In genomic region chr10:32056136-32057040, GRCh38 we compare ENCODE assay signal across 8 cellular contexts. TPM values are rescaled to one million over a fixed set of nuclear protein-coding genes. Genes with fewer than 3 reads are reported as not detected.
DNase-seq lines count a peak whose midpoint lies in the region; ATAC-seq, FAIRE-seq and TF ChIP-seq lines count a peak whose summit lies in the region.

Gene KIF5B, minus strand, starts transcription at chr10:32056425. Its CDS starts 452 bp downstream, at chr10:32055973.

- H3K27ac Mint-ChIP-seq in activated CD4-positive, alpha-beta T cell treated with anti-CD3 and anti-CD28 coated beads, Interleukin-2, amount 10 ng/mL, durations not matched to agents 7 days and 5 days = peak within 1 kb of the TSS; percentile 99

- TF ChIP-seq CTCF in BJ (IDR thresholded peaks at IDR 0.05; ENCODE audit: insufficient read depth, low read depth, low read length) = no peak
- no peak for TF ChIP-seq CTCF in coronary artery (IDR thresholded peaks at IDR 0.05)

- H3K27me3 ChIP-seq in BJ (ENCODE audit: control insufficient read depth, insufficient read depth, low read length) = no peaks in the 10 kb centered on the region

- peaks cover 39% of the 10 kb centered on the region for H3K4me1 Mint-ChIP-seq in activated CD4-positive, alpha-beta T cell treated with anti-CD3 and anti-CD28 coated beads, Interleukin-2, amount 10 ng/mL, durations not matched to agents 7 days and 5 days

- CTCF ChIA-PET in BJ (lab: Yijun Ruan, JAX) = interaction anchor here (1.2 kb wide), 1 partner anchor 200 kb away, joined by 3 read pairs; no protein-coding TSS in a partner anchor
- CTCF ChIA-PET in activated CD4-positive, alpha-beta T cell treated with anti-CD3 and anti-CD28 coated beads, Interleukin-2, amount 10 ng/mL, durations not matched to agents 7 days and 5 days (lab: Charles Lee) = no interaction called here

- peak; percentile 82 for ATAC-seq in HG03439 (IDR thresholded peaks at IDR 0.05; ENCODE audit: unreplicated experiment)

- DNase-seq in BJ (ENCODE audit: low read depth) = no peak
- peak; percentile 86 for DNase-seq in GM19239 (ENCODE audit: insufficient read length, low spot score)
- peak; percentile 64 for DNase-seq in NCI-H526 treated with DMSO at 0.1 percent for 48 hours (lab: John Stamatoyannopoulos, UW)
- peak; percentile 85 for DNase-seq in activated CD4-positive, alpha-beta T cell treated with anti-CD3 and anti-CD28 coated beads, Interleukin-2, amount 10 ng/mL, durations not matched to agents 7 days and 5 days
- peak; percentile 87 for DNase-seq in coronary artery (ENCODE audit: low spot score)
- DNase-seq in left kidney (ENCODE audit: low read depth, low spot score) = peak; percentile 97
- peak; percentile 85 for DNase-seq in stimulated activated CD4-positive, alpha-beta T cell treated with anti-CD3 and anti-CD28 coated beads, Interleukin-1b, Interleukin-23, amount 100 ng/mL, for 48 hours

- H3K27ac ChIP-seq in coronary artery = peak within 1 kb of the TSS; percentile 97 to 99

- FAIRE-seq in GM19239 (lab: Jason Lieb, UNC) = peak; percentile 86

- H3K36me3 Mint-ChIP-seq in activated CD4-positive, alpha-beta T cell treated with anti-CD3 and anti-CD28 coated beads, Interleukin-2, amount 10 ng/mL, durations not matched to agents 7 days and 5 days (ENCODE audit: low read depth) = peaks cover 16% of the 10 kb centered on the region

- H3K27me3 Mint-ChIP-seq in activated CD4-positive, alpha-beta T cell treated with anti-CD3 and anti-CD28 coated beads, Interleukin-2, amount 10 ng/mL, durations not matched to agents 7 days and 5 days = no peaks in the 10 kb centered on the region

- POLR2A ChIA-PET in BJ (lab: Charles Lee) = no interaction called here
- POLR2A ChIA-PET in activated CD4-positive, alpha-beta T cell treated with anti-CD3 and anti-CD28 coated beads, Interleukin-2, amount 10 ng/mL, durations not matched to agents 7 days and 5 days (lab: Charles Lee) = interaction anchor here (0.7 kb wide), 1 partner anchor 179 kb away, joined by 6 read pairs; no protein-coding TSS in a partner anchor

- peak within 1 kb of the TSS; percentile 78 for H3K4me3 ChIP-seq in BJ (ENCODE audit: low read depth, low read length)
- peak within 1 kb of the TSS; percentile 89 for H3K4me3 ChIP-seq in coronary artery

- H3K36me3 ChIP-seq in BJ (ENCODE audit: control insufficient read depth, insufficient read depth, low read length) = no peaks in the 10 kb centered on the region

- H3K4me3 Mint-ChIP-seq in activated CD4-positive, alpha-beta T cell treated with anti-CD3 and anti-CD28 coated beads, Interleukin-2, amount 10 ng/mL, durations not matched to agents 7 days and 5 days = peak within 1 kb of the TSS; percentile 97

- no peaks in the 10 kb centered on the region for H3K9me3 Mint-ChIP-seq in activated CD4-positive, alpha-beta T cell treated with anti-CD3 and anti-CD28 coated beads, Interleukin-2, amount 10 ng/mL, durations not matched to agents 7 days and 5 days

RNA-seq across cellular contexts. Expression of gene KIF5B, which starts in this region (rescaled TPM):
- polyA plus RNA-seq in BJ (2011; rRNA removed) = 28.8 and 53.7 TPM in 2 replicates
- polyA minus RNA-seq in BJ (2011; rRNA and poly(A)+ RNA removed) = 24.6 and 34.1 TPM in 2 replicates
- total RNA-seq in activated CD4-positive, alpha-beta T cell treated with anti-CD3 and anti-CD28 coated beads, Interleukin-2, amount 10 ng/mL, durations not matched to agents 7 days and 5 days = 10 to 100 TPM; 61.3 to 62.4 TPM
